ENCODE assay signal across 16 cellular contexts in genomic region chr2:8595428-8595805, GRCh38.
"Had no signal": no experiment of that assay in that cellular context is flagged by ENCODE, and none has a peak within 500 bp of the region (broad histone marks: within the 10 kb centered on the region; RNA-seq: fewer than 3 reads in every experiment).

No MANE protein-coding gene starts in this region.

- H2AFZ ChIP-seq: parathyroid adenoma had no signal

- H3K9me3 ChIP-seq: mucosa of descending colon, tibial artery had no signal

- ATAC-seq: activated CD8-positive, alpha-beta T cell treated with anti-CD3 and anti-CD28 coated beads for 36 hours; activated T-cell treated with anti-CD3 and anti-CD28 coated beads, Interleukin-2, amount 50 U/mL, for 4 hours; mucosa of descending colon; naive thymus-derived CD4-positive, alpha-beta T cell; T-helper 17 cell; WTC11 had no signal

- H3K27ac ChIP-seq: parathyroid adenoma, skin epidermis, tibial artery had no signal

- DNase-seq: activated CD4-positive, alpha-beta T cell treated with anti-CD3 and anti-CD28 coated beads for 4 hours; activated CD8-positive, alpha-beta T cell treated with anti-CD3 and anti-CD28 coated beads for 36 hours; activated gamma-delta T cell; activated T-cell treated with anti-CD3 and anti-CD28 coated beads, Interleukin-2, amount 50 U/mL, for 4 hours; effector memory CD4-positive, alpha-beta T cell; foreskin fibroblast; mucosa of descending colon; naive thymus-derived CD4-positive, alpha-beta T cell; retina; stimulated activated CD4-positive, alpha-beta T cell treated with anti-CD3 and anti-CD28 coated beads, Interleukin-4, amount 100 ng/mL, for 1 hour; stimulated activated naive CD4-positive, alpha-beta T cell; T-helper 17 cell; tibial artery had no signal

- H3K79me2 ChIP-seq: parathyroid adenoma had no signal

- H3K36me3 ChIP-seq: tibial artery had no signal

- H3K4me1 ChIP-seq: tibial artery had no signal

- H3K9ac ChIP-seq: parathyroid adenoma had no signal

- H3K4me3 ChIP-seq: mucosa of descending colon, skin epidermis, tibial artery had no signal

- H3K27me3 ChIP-seq: tibial artery had no signal
